In genomic region chr6:1022719-1023118, GRCh38 we compare ENCODE assay signal across 39 cellular contexts.
"Had no signal": no experiment of that assay in that cellular context is flagged by ENCODE, and none has a peak within 500 bp of the region (broad histone marks: within the 10 kb centered on the region; RNA-seq: fewer than 3 reads in every experiment).

No MANE protein-coding gene starts in this region.

- H3K9me3 ChIP-seq: adrenal gland, ascending aorta, body of pancreas, breast epithelium had no signal

- H3K4me3 ChIP-seq: adrenal gland, ascending aorta, body of pancreas, breast epithelium, cardiac muscle cell had no signal

- DNase-seq: activated effector memory CD4-positive, alpha-beta T cell treated with anti-CD3 and anti-CD28 coated beads, Interleukin-2, amount 50 U/mL, for 16 hours; activated effector memory CD4-positive, alpha-beta T cell treated with Interleukin-2 at 50 U/mL for 16 hours; activated gamma-delta T cell; activated gamma-delta T cell treated with Interleukin-2 at 50 U/mL for 16 hours; activated naive CD4-positive, alpha-beta T cell; activated naive CD4-positive, alpha-beta T cell treated with anti-CD3 and anti-CD28 coated beads for 36 hours; activated naive CD4-positive, alpha-beta T cell treated with anti-CD3 and anti-CD28 coated beads, Interleukin-2, amount 10 ng/mL, durations not matched to agents 7 days and 5 days; activated naive CD4-positive, alpha-beta T cell treated with anti-CD3 and anti-CD28 coated beads, Interleukin-2, amount 50 U/mL, for 16 hours; activated naive CD4-positive, alpha-beta T cell treated with Interleukin-2 at 50 U/mL for 16 hours; activated naive CD8-positive, alpha-beta T cell treated with anti-CD3 and anti-CD28 coated beads for 36 hours; activated naive CD8-positive, alpha-beta T cell treated with anti-CD3 and anti-CD28 coated beads, Interleukin-2, amount 10 ng/mL, durations not matched to agents 7 days and 5 days; activated naive CD8-positive, alpha-beta T cell treated with anti-CD3 and anti-CD28 coated beads, Interleukin-2, amount 50 U/mL, for 24 hours; activated T-cell treated with anti-CD3 and anti-CD28 coated beads for 4 hours; activated T-cell treated with anti-CD3 and anti-CD28 coated beads, Interleukin-2, amount 50 U/mL, for 1 hour; activated T-cell treated with anti-CD3 and anti-CD28 coated beads, Interleukin-2, amount 50 U/mL, for 24 hours; activated T-cell treated with anti-CD3 and anti-CD28 coated beads, Interleukin-2, amount 50 U/mL, for 4 hours; activated T-cell treated with anti-CD3 and anti-CD28 coated beads, Interleukin-2, amount 50 U/mL, for 48 hours; activated T-cell treated with anti-CD3 and anti-CD28 coated beads, Interleukin-2, amount 50 U/mL, for 72 hours; adrenal gland; amniotic stem cell; amygdala; anterior cingulate cortex; aorta; body of pancreas; brain microvascular endothelial cell; central memory CD4-positive, alpha-beta T cell had no signal

- H3K36me3 ChIP-seq: adrenal gland, ascending aorta, brain microvascular endothelial cell, breast epithelium, cardiac muscle cell had no signal

- H3K4me1 Mint-ChIP-seq: activated naive CD4-positive, alpha-beta T cell treated with anti-CD3 and anti-CD28 coated beads, Interleukin-2, amount 10 ng/mL, durations not matched to agents 7 days and 5 days; activated naive CD4-positive, alpha-beta T cell treated with anti-CD3 and anti-CD28 coated beads, Interleukin-2, amount 50 U/mL, for 24 hours; activated naive CD8-positive, alpha-beta T cell treated with anti-CD3 and anti-CD28 coated beads for 36 hours; activated naive CD8-positive, alpha-beta T cell treated with anti-CD3 and anti-CD28 coated beads, Interleukin-2, amount 10 ng/mL, durations not matched to agents 7 days and 5 days; activated naive CD8-positive, alpha-beta T cell treated with anti-CD3 and anti-CD28 coated beads, Interleukin-2, amount 50 U/mL, for 24 hours; activated T-helper 17 cell treated with anti-CD3 and anti-CD28 coated beads, Interleukin-2, amount 50 U/mL, for 72 hours; central memory CD8-positive, alpha-beta T cell had no signal

- H3K4me3 Mint-ChIP-seq: activated naive CD4-positive, alpha-beta T cell treated with anti-CD3 and anti-CD28 coated beads for 36 hours; activated naive CD4-positive, alpha-beta T cell treated with anti-CD3 and anti-CD28 coated beads, Interleukin-2, amount 10 ng/mL, durations not matched to agents 7 days and 5 days; activated naive CD4-positive, alpha-beta T cell treated with anti-CD3 and anti-CD28 coated beads, Interleukin-2, amount 50 U/mL, for 24 hours; activated naive CD8-positive, alpha-beta T cell; activated naive CD8-positive, alpha-beta T cell treated with anti-CD3 and anti-CD28 coated beads for 36 hours; activated naive CD8-positive, alpha-beta T cell treated with anti-CD3 and anti-CD28 coated beads, Interleukin-2, amount 10 ng/mL, durations not matched to agents 7 days and 5 days; activated naive CD8-positive, alpha-beta T cell treated with anti-CD3 and anti-CD28 coated beads, Interleukin-2, amount 50 U/mL, for 24 hours; activated T-cell treated with anti-CD3 and anti-CD28 coated beads, Interleukin-2, amount 50 U/mL, for 24 hours; activated T-cell treated with anti-CD3 and anti-CD28 coated beads, Interleukin-2, amount 50 U/mL, for 4 hours; activated T-cell treated with anti-CD3 and anti-CD28 coated beads, Interleukin-2, amount 50 U/mL, for 72 hours; activated T-helper 1 cell treated with anti-CD3 and anti-CD28 coated beads, Interleukin-12 subunit alpha, Interleukin-12 subunit beta, Interleukin-2, Interleukin-4 antibody, amounts not matched to agents 30 ng/mL and 10 ng/mL and 1 ng/mL, durations not matched to agents 14 hours and 24 hours and 36 hours; activated T-helper 17 cell treated with anti-CD3 and anti-CD28 coated beads, Interleukin-2, amount 50 U/mL, for 72 hours; brain; central memory CD8-positive, alpha-beta T cell had no signal

- H3K27me3 ChIP-seq: ascending aorta, body of pancreas, brain microvascular endothelial cell, cardiac muscle cell had no signal

- H3K36me3 Mint-ChIP-seq: activated naive CD4-positive, alpha-beta T cell treated with anti-CD3 and anti-CD28 coated beads, Interleukin-2, amount 10 ng/mL, durations not matched to agents 7 days and 5 days; activated naive CD4-positive, alpha-beta T cell treated with anti-CD3 and anti-CD28 coated beads, Interleukin-2, amount 50 U/mL, for 24 hours; activated naive CD8-positive, alpha-beta T cell; activated naive CD8-positive, alpha-beta T cell treated with anti-CD3 and anti-CD28 coated beads for 36 hours; activated naive CD8-positive, alpha-beta T cell treated with anti-CD3 and anti-CD28 coated beads, Interleukin-2, amount 10 ng/mL, durations not matched to agents 7 days and 5 days; brain had no signal

- FAIRE-seq: astrocyte, bronchial epithelial cell had no signal

- H3K4me1 ChIP-seq: adrenal gland, ascending aorta, body of pancreas, breast epithelium had no signal

- ATAC-seq: activated naive CD4-positive, alpha-beta T cell treated with anti-CD3 and anti-CD28 coated beads, Interleukin-2, amount 50 U/mL, for 72 hours; activated naive CD8-positive, alpha-beta T cell treated with anti-CD3 and anti-CD28 coated beads, Interleukin-2, amount 50 U/mL, for 24 hours; activated T-cell treated with anti-CD3 and anti-CD28 coated beads, Interleukin-2, amount 50 U/mL, for 4 hours; activated T-cell treated with anti-CD3 and anti-CD28 coated beads, Interleukin-2, amount 50 U/mL, for 72 hours; activated T-helper 17 cell treated with anti-CD3 and anti-CD28 coated beads, Interleukin-2, amount 50 U/mL, for 72 hours; body of pancreas had no signal

- H3K27ac Mint-ChIP-seq: activated naive CD4-positive, alpha-beta T cell treated with anti-CD3 and anti-CD28 coated beads for 36 hours; activated naive CD4-positive, alpha-beta T cell treated with anti-CD3 and anti-CD28 coated beads, Interleukin-2, amount 10 ng/mL, durations not matched to agents 7 days and 5 days; activated naive CD4-positive, alpha-beta T cell treated with anti-CD3 and anti-CD28 coated beads, Interleukin-2, amount 50 U/mL, for 24 hours; activated naive CD4-positive, alpha-beta T cell treated with anti-CD3 and anti-CD28 coated beads, Interleukin-2, amount 50 U/mL, for 72 hours; activated naive CD8-positive, alpha-beta T cell; activated naive CD8-positive, alpha-beta T cell treated with anti-CD3 and anti-CD28 coated beads for 36 hours; activated naive CD8-positive, alpha-beta T cell treated with anti-CD3 and anti-CD28 coated beads, Interleukin-2, amount 10 ng/mL, durations not matched to agents 7 days and 5 days; activated naive CD8-positive, alpha-beta T cell treated with anti-CD3 and anti-CD28 coated beads, Interleukin-2, amount 50 U/mL, for 24 hours; activated T-cell treated with anti-CD3 and anti-CD28 coated beads, Interleukin-2, amount 50 U/mL, for 24 hours; activated T-cell treated with anti-CD3 and anti-CD28 coated beads, Interleukin-2, amount 50 U/mL, for 72 hours; activated T-helper 1 cell treated with anti-CD3 and anti-CD28 coated beads, Interleukin-12 subunit alpha, Interleukin-12 subunit beta, Interleukin-2, Interleukin-4 antibody, amounts not matched to agents 30 ng/mL and 10 ng/mL and 1 ng/mL, durations not matched to agents 14 hours and 24 hours and 36 hours; activated T-helper 17 cell treated with anti-CD3 and anti-CD28 coated beads, Interleukin-2, amount 50 U/mL, for 72 hours; activated T-helper 2 cell treated with anti-CD3 and anti-CD28 coated beads, Interferon-gamma antibody, Interleukin-2, Interleukin-4, amounts not matched to agents 10 μg/mL and 5 μg/mL and 100 μg/mL, durations not matched to agents 14 hours and 24 hours and 36 hours; brain had no signal

- H3K9me3 Mint-ChIP-seq: activated naive CD4-positive, alpha-beta T cell treated with anti-CD3 and anti-CD28 coated beads for 36 hours; activated naive CD4-positive, alpha-beta T cell treated with anti-CD3 and anti-CD28 coated beads, Interleukin-2, amount 50 U/mL, for 24 hours; activated naive CD8-positive, alpha-beta T cell treated with anti-CD3 and anti-CD28 coated beads for 36 hours; activated naive CD8-positive, alpha-beta T cell treated with anti-CD3 and anti-CD28 coated beads, Interleukin-2, amount 10 ng/mL, durations not matched to agents 7 days and 5 days; activated T-helper 1 cell treated with anti-CD3 and anti-CD28 coated beads, Interleukin-12 subunit alpha, Interleukin-12 subunit beta, Interleukin-2, Interleukin-4 antibody, amounts not matched to agents 30 ng/mL and 10 ng/mL and 1 ng/mL, durations not matched to agents 14 hours and 24 hours and 36 hours had no signal

- H3K27ac ChIP-seq: adrenal gland, ascending aorta, body of pancreas, brain microvascular endothelial cell, breast epithelium, cardiac muscle cell had no signal
